Comparison of ENCODE assay signal across 21 cellular contexts in genomic region chr3:45724919-45725318, GRCh38.
"Had no signal": no experiment of that assay in that cellular context is flagged by ENCODE, and none has a peak within 500 bp of the region (broad histone marks: within the 10 kb centered on the region; RNA-seq: fewer than 3 reads in every experiment).

No MANE protein-coding gene starts in this region.

- H3K27ac ChIP-seq: epithelial cell of prostate, gastroesophageal sphincter, heart left ventricle, testis had no signal

- DNase-seq: activated CD4-positive, alpha-beta T cell treated with anti-CD3 and anti-CD28 coated beads for 1 hour; activated CD4-positive, alpha-beta T cell treated with anti-CD3 and anti-CD28 coated beads, Interleukin-2, amount 50 U/mL, for 1 hour; activated CD8-positive, alpha-beta T cell treated with anti-CD3 and anti-CD28 coated beads, Interleukin-2, amount 10 ng/mL, durations not matched to agents 7 days and 5 days; activated gamma-delta T cell; activated naive CD4-positive, alpha-beta T cell treated with anti-CD3 and anti-CD28 coated beads, Interleukin-2, amount 50 U/mL, for 16 hours; activated naive CD8-positive, alpha-beta T cell treated with anti-CD3 and anti-CD28 coated beads, Interleukin-2, amount 50 U/mL, for 24 hours; cortex of kidney; heart left ventricle; islet precursor cell; left cardiac atrium; mesenchymal stem cell; occipital lobe; stimulated activated CD4-positive, alpha-beta T cell treated with anti-CD3 and anti-CD28 coated beads, Interleukin-2, amount 100 ng/mL, for 48 hours; stimulated activated CD8-positive, alpha-beta memory T cell treated with anti-CD3 and anti-CD28 coated beads, Interleukin-4, amount 100 ng/mL, for 48 hours; stimulated activated naive CD4-positive, alpha-beta T cell; T-helper 2 cell; testis had no signal

- H3K27me3 ChIP-seq: gastroesophageal sphincter, heart left ventricle, testis had no signal

- ATAC-seq: activated CD8-positive, alpha-beta T cell treated with anti-CD3 and anti-CD28 coated beads, Interleukin-2, amount 10 ng/mL, durations not matched to agents 7 days and 5 days; activated naive CD8-positive, alpha-beta T cell treated with anti-CD3 and anti-CD28 coated beads, Interleukin-2, amount 50 U/mL, for 24 hours; gastroesophageal sphincter; heart left ventricle; left cardiac atrium; sciatic nerve had no signal

- H3K4me1 ChIP-seq: testis had no signal

- H3K4me3 ChIP-seq: gastroesophageal sphincter, heart left ventricle, smooth muscle cell, testis had no signal

- H3K9me3 ChIP-seq: gastroesophageal sphincter, heart left ventricle, testis had no signal
